Comparison of ENCODE assay signal across 12 cellular contexts in genomic region chr6:14001329-14002012, GRCh38.
DNase-seq lines count a peak whose midpoint lies in the region; TF ChIP-seq lines count a peak whose summit lies in the region.
"Had no signal": no experiment of that assay in that cellular context is flagged by ENCODE, and none has a peak within 500 bp of the region (broad histone marks: within the 10 kb centered on the region; RNA-seq: fewer than 3 reads in every experiment).

No MANE protein-coding gene starts in this region.

- H3K4me3 ChIP-seq in ACC112 (ENCODE audit: low read depth, low read length): peak overlapping the region; percentile 39
- no peak overlapping the region for H3K4me3 ChIP-seq in hepatocyte
- H3K4me3 ChIP-seq in esophagus squamous epithelium: no peak overlapping the region
- H3K4me3 ChIP-seq in thyroid gland (replicated peaks in 1 of 3): no peak overlapping the region

- no peaks in the 10 kb centered on the region for H3K79me2 ChIP-seq in ACC112 (ENCODE audit: control insufficient read depth, insufficient read depth, low read length, unreplicated experiment)
- no peaks in the 10 kb centered on the region for H3K79me2 ChIP-seq in hepatocyte

- intact Hi-C loops in esophagus squamous epithelium (cut with DNase I) (no loop called here), thyroid gland (cut with DNase I) (no loop called here)

- H3K4me1 Mint-ChIP-seq in HFFc6 (ENCODE audit: low read depth): peaks cover 18% of the 10 kb centered on the region
- H3K4me1 Mint-ChIP-seq: activated CD8-positive, alpha-beta memory T cell treated with anti-CD3 and anti-CD28 coated beads, Interleukin-2, amount 10 ng/mL, durations not matched to agents 7 days and 5 days had no signal

- peak overlapping the region; percentile 95 for H3K27ac Mint-ChIP-seq in HFFc6
- H3K27ac Mint-ChIP-seq: activated CD8-positive, alpha-beta memory T cell treated with anti-CD3 and anti-CD28 coated beads, Interleukin-2, amount 10 ng/mL, durations not matched to agents 7 days and 5 days had no signal

- no peak for TF ChIP-seq POLR2A in esophagus squamous epithelium (IDR thresholded peaks at IDR 0.05)
- TF ChIP-seq POLR2A in thyroid gland (IDR thresholded peaks at IDR 0.05): no peak

- H2AFZ ChIP-seq in ACC112 (ENCODE audit: low read length, unreplicated experiment) (peak overlapping the region; percentile 71), hepatocyte (no peak overlapping the region)

- H3K9me2 ChIP-seq in hepatocyte (replicated peaks; ENCODE audit: insufficient read depth): no peaks in the 10 kb centered on the region

- no peaks in the 10 kb centered on the region for H3K9me3 ChIP-seq in hepatocyte (ENCODE audit: low read depth)
- H3K9me3 ChIP-seq in esophagus squamous epithelium: no peaks in the 10 kb centered on the region
- H3K9me3 ChIP-seq in thyroid gland: no peaks in the 10 kb centered on the region

- no peaks in the 10 kb centered on the region for H3K27me3 ChIP-seq in ACC112 (ENCODE audit: insufficient read depth, low read length)
- no peaks in the 10 kb centered on the region for H3K27me3 ChIP-seq in hepatocyte
- H3K27me3 ChIP-seq in esophagus squamous epithelium: peaks cover 0 to 24% (median 0%) of the 10 kb centered on the region in 4 donors
- no peaks in the 10 kb centered on the region for H3K27me3 ChIP-seq in thyroid gland

- H3K36me3 ChIP-seq in ACC112 (ENCODE audit: insufficient read depth, low read length) (no peaks in the 10 kb centered on the region), hepatocyte (replicated peaks; ENCODE audit: insufficient read depth, low read depth) (no peaks in the 10 kb centered on the region), esophagus squamous epithelium (no peaks in the 10 kb centered on the region), thyroid gland (no peaks in the 10 kb centered on the region)

- DNase-seq in HFFc6 (peak; percentile 99), amniotic epithelial cell (ENCODE audit: low read depth) (peak; percentile 95), hepatocyte (ENCODE audit: low spot score) (peak; percentile 65), cerebellar cortex (ENCODE audit: low spot score) (no peak), COR-L47 (lab: John Stamatoyannopoulos, UW) (no peak), esophagus squamous epithelium (lab: John Stamatoyannopoulos, UW) (no peak), thyroid gland (no peak)
- DNase-seq: activated CD8-positive, alpha-beta memory T cell treated with anti-CD3 and anti-CD28 coated beads, Interleukin-2, amount 10 ng/mL, durations not matched to agents 7 days and 5 days; caudate nucleus; NCI-H1694 treated with DMSO at 0.1 percent for 48 hours; occipital lobe had no signal

- no peaks in the 10 kb centered on the region; the same call in 1 of the 2 replicates for H3K27me3 Mint-ChIP-seq in HFFc6 (ENCODE audit: insufficient read depth)

- H3K4me2 ChIP-seq in hepatocyte: no peak overlapping the region

- H3K27ac ChIP-seq in ACC112 (ENCODE audit: low read depth, low read length) (peak overlapping the region; percentile 91), hepatocyte (no peak overlapping the region), esophagus squamous epithelium (no peak overlapping the region), thyroid gland (no peak overlapping the region)

- H3K4me1 ChIP-seq in ACC112 (ENCODE audit: control insufficient read depth, insufficient read depth, low read length, unreplicated experiment): peaks cover 20% of the 10 kb centered on the region
- no peaks in the 10 kb centered on the region for H3K4me1 ChIP-seq in hepatocyte (ENCODE audit: insufficient read depth)
- peaks cover 0 to 11% (median 4%) of the 10 kb centered on the region in 3 donors for H3K4me1 ChIP-seq in esophagus squamous epithelium
- no peaks in the 10 kb centered on the region for H3K4me1 ChIP-seq in thyroid gland

- peaks cover 5% of the 10 kb centered on the region; the same call in 1 of the 2 replicates for H3K9me3 Mint-ChIP-seq in HFFc6

- peak overlapping the region; percentile 75 for H3K4me3 Mint-ChIP-seq in HFFc6
- H3K4me3 Mint-ChIP-seq: activated CD8-positive, alpha-beta memory T cell treated with anti-CD3 and anti-CD28 coated beads, Interleukin-2, amount 10 ng/mL, durations not matched to agents 7 days and 5 days had no signal

- H3K36me3 Mint-ChIP-seq in HFFc6 (ENCODE audit: low read depth): peaks cover 9% of the 10 kb centered on the region; the same call in 1 of the 2 replicates
- H3K36me3 Mint-ChIP-seq: activated CD8-positive, alpha-beta memory T cell treated with anti-CD3 and anti-CD28 coated beads, Interleukin-2, amount 10 ng/mL, durations not matched to agents 7 days and 5 days had no signal

- 59% methylated on average over 13 of the region's 13 CpGs for WGBS in hepatocyte (ENCODE audit: low lambda C conversion rate, missing lambda C conversion rate)
- WGBS in esophagus squamous epithelium, 2 donors: 28 to 47% methylated on average over 12 to 13 of the region's 13 CpGs
- 74 to 76% methylated on average over 13 of the region's 13 CpGs for WGBS in thyroid gland, 2 donors

- no peak for TF ChIP-seq CTCF in HFFc6 (IDR thresholded peaks at IDR 0.05)
- TF ChIP-seq CTCF in hepatocyte (IDR thresholded peaks at IDR 0.05; ENCODE audit: poor library complexity): no peak
- TF ChIP-seq CTCF in esophagus squamous epithelium (IDR thresholded peaks at IDR 0.05): no peak
- no peak for TF ChIP-seq CTCF in thyroid gland (IDR thresholded peaks at IDR 0.05)

- H4K20me1 ChIP-seq in hepatocyte (ENCODE audit: insufficient read depth, poor library complexity, severe bottlenecking): no peaks in the 10 kb centered on the region

Comparison
In these comparisons a context has a peak if more than half of its experiments do, and no peak if none do; other contexts are left out.
1. DNase-seq: peak in HFFc6 (single experiment), amniotic epithelial cell (single experiment) and hepatocyte (single experiment); none in cerebellar cortex (single experiment), COR-L47 (single experiment), esophagus squamous epithelium (single experiment) and thyroid gland (0 of 2).